In the genomic region with DNA sequence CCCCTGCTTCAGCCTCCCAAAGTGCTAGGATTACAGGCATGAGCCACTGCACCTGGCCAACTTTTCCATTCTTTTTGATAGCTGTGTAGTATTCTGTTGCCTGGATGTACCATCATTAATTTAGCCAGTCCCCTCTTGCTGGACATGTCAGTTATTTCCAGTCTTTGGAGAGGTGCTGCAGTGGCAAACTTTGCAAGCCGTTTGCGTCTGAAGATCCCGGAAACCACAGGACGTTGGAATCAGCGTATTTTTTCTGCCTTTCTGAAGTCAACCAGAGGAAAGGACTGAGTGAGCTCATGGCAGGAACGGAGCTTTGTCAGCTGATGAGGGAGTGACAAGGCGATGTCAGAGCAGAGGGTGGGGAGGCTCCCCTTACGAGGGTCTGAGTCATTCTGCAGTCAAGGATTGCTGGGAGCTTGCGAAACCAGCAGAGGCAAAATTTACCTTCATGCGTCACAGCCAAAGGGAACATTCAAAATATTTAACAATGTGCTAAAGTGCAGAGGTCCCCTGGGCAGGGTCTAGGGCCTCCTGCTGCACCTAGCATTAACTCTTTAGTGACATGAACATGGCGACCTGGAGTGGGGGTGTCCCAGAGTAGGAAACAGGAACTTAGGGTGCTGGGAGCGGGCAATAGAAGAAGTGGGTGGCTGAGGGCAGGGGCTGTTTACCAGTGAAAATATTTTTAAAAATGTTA, we compare ENCODE assay signal across 8 cellular contexts. TPM values are rescaled to one million over a fixed set of nuclear protein-coding genes. Genes with fewer than 3 reads are reported as not detected.
A peak's percentile ranks its signal among the peaks of the same experiment; 100 is the strongest.
DNase-seq lines count a peak whose midpoint lies in the region; ATAC-seq, FAIRE-seq and TF ChIP-seq lines count a peak whose summit lies in the region.

No MANE protein-coding gene starts in this region.

- peaks cover 16% of the 10 kb centered on the region for H3K27me3 Mint-ChIP-seq in activated CD4-positive, alpha-beta memory T cell treated with anti-CD3 and anti-CD28 coated beads for 36 hours

- TF ChIP-seq POLR2A in heart left ventricle (IDR thresholded peaks at IDR 0.05) (no peak), GM12892 (IDR thresholded peaks at IDR 0.05; ENCODE audit: low read depth, low read length) (no peak)

- no peaks in the 10 kb centered on the region for H3K9me3 Mint-ChIP-seq in activated CD4-positive, alpha-beta memory T cell treated with anti-CD3 and anti-CD28 coated beads for 36 hours

- peak overlapping the region in 1 of 12 donors; percentile 19 for H3K4me3 ChIP-seq in heart left ventricle
- H3K4me3 ChIP-seq in small intestine (ENCODE audit: low read depth in 1 of 2, low read length in 2 of 2) = no peak overlapping the region

- CTCF ChIA-PET in activated CD4-positive, alpha-beta memory T cell treated with anti-CD3 and anti-CD28 coated beads for 36 hours (lab: Charles Lee) = interaction anchor here (1.1 to 2.2 kb wide), 2 partner anchors 31 to 34 kb away, joined by 3 to 9 read pairs; partner anchors contain the start of gene DHX34

- ATAC-seq in heart left ventricle (peak; percentile 77 to 93 (median 86)), HG03457 (IDR thresholded peaks at IDR 0.05; ENCODE audit: unreplicated experiment) (no peak)

- H3K36me3 ChIP-seq in heart left ventricle (peaks cover 0 to 21% (median 0%) of the 10 kb centered on the region in 9 donors), small intestine (ENCODE audit: control insufficient read depth in 2 of 2, insufficient read depth in 2 of 2, low read length in 2 of 2) (no peaks in the 10 kb centered on the region)

- POLR2A ChIA-PET in activated CD4-positive, alpha-beta memory T cell treated with anti-CD3 and anti-CD28 coated beads for 36 hours (lab: Charles Lee) = no interaction called here

- peaks cover 0 to 5% (median 0%) of the 10 kb centered on the region in 12 donors for H3K9me3 ChIP-seq in heart left ventricle
- H3K9me3 ChIP-seq in small intestine (ENCODE audit: control insufficient read depth, low read depth) = no peaks in the 10 kb centered on the region

- no peak overlapping the region for H3K27ac Mint-ChIP-seq in activated CD4-positive, alpha-beta memory T cell treated with anti-CD3 and anti-CD28 coated beads for 36 hours

- H3K27ac ChIP-seq in heart left ventricle (peak overlapping the region in 5 of 12 donors; percentile 14 to 92 (median 55)), small intestine (ENCODE audit: low read depth in 1 of 2, low read length in 1 of 2) (peak overlapping the region in 1 of 2 donors; percentile 11)

- 34 to 42% (median 39%) methylated on average over 12 of the region's 12 CpGs for WGBS in heart left ventricle, 4 donors
- WGBS in small intestine, 3 donors = 32 to 39% (median 38%) methylated on average over 12 of the region's 12 CpGs

- TF ChIP-seq CTCF in heart left ventricle (IDR thresholded peaks at IDR 0.05) = no peak

- H3K27me3 ChIP-seq in heart left ventricle (peaks cover 0 to 11% (median 0%) of the 10 kb centered on the region in 9 donors), small intestine (ENCODE audit: control insufficient read depth in 2 of 2, insufficient read depth in 2 of 2, low read length in 2 of 2) (peaks cover 0 to 2% of the 10 kb centered on the region in 2 donors)

- H3K4me3 Mint-ChIP-seq in activated CD4-positive, alpha-beta memory T cell treated with anti-CD3 and anti-CD28 coated beads for 36 hours = no peak overlapping the region

- intact Hi-C loops in activated CD4-positive, alpha-beta memory T cell treated with anti-CD3 and anti-CD28 coated beads for 36 hours (cut with micrococcal nuclease) = no loop called here
- intact Hi-C loops in heart left ventricle (cut with DNase I) = no loop called here

- peaks cover 2% of the 10 kb centered on the region for H3K4me1 Mint-ChIP-seq in activated CD4-positive, alpha-beta memory T cell treated with anti-CD3 and anti-CD28 coated beads for 36 hours (ENCODE audit: low read depth)

- DNase-seq in AG08396 (ENCODE audit: low spot score) (peak; percentile 84), HT-29 (ENCODE audit: low spot score) (peak; percentile 63), heart left ventricle (peak in 4 of 5 donors; percentile 49 to 73 (median 66)), small intestine (peak; percentile 14), GM12892 (ENCODE audit: insufficient read length) (no peak), activated gamma-delta T cell treated with Interleukin-2 at 50 U/mL for 16 hours (no peak)
- peak; percentile 61 for DNase-seq in activated CD4-positive, alpha-beta memory T cell treated with anti-CD3 and anti-CD28 coated beads for 36 hours

- FAIRE-seq in small intestine (lab: Jason Lieb, UNC) (no peak), GM12892 (lab: Jason Lieb, UNC) (no peak)

- no peaks in the 10 kb centered on the region for H3K36me3 Mint-ChIP-seq in activated CD4-positive, alpha-beta memory T cell treated with anti-CD3 and anti-CD28 coated beads for 36 hours

- H3K4me1 ChIP-seq in heart left ventricle (peaks cover 0 to 54% (median 0%) of the 10 kb centered on the region in 12 donors), small intestine (ENCODE audit: control insufficient read depth in 2 of 2, insufficient read depth in 1 of 2, low read depth in 1 of 2, low read length in 1 of 2) (no peaks in the 10 kb centered on the region)

RNA-seq across cellular contexts. Expression of gene C5AR1, which starts 5.6 kb away (rescaled TPM):
- 0.13 and 0.28 TPM in 2 replicates for total RNA-seq in HT-29 (2014; rRNA removed; shearing (Covaris generic))
- total RNA-seq in activated CD4-positive, alpha-beta memory T cell treated with anti-CD3 and anti-CD28 coated beads for 36 hours = under 1 TPM in 1 of 2 experiments, not detected in 1; 0.48 TPM
- 10 to 100 TPM in 3 of 9 donors, 1 to 10 TPM in 6; 3.0 to 37.9 (median 7.5) TPM for total RNA-seq in heart left ventricle
- polyA plus RNA-seq in heart left ventricle (1 to 10 TPM in 1 of 2 donors, under 1 TPM in 1; 0.80 to 5.6 TPM), small intestine (1 to 10 TPM in 2 of 3 donors, under 1 TPM in 1; 0.67 to 8.6 (median 1.4) TPM)
- polyA plus RNA-seq in GM12892 (2012; ENCODE audit: missing spikeins) = 0.32 TPM

RNA-seq across cellular contexts. Expression of gene C5AR2, which starts 16.7 kb away (rescaled TPM):
- total RNA-seq in HT-29 (2014; rRNA removed; shearing (Covaris generic)) = not detected in 2 replicates
- under 1 TPM; 0.05 to 0.07 TPM for total RNA-seq in activated CD4-positive, alpha-beta memory T cell treated with anti-CD3 and anti-CD28 coated beads for 36 hours
- 1 to 10 TPM in 3 of 9 donors, under 1 TPM in 6; 0.12 to 3.3 (median 0.94) TPM for total RNA-seq in heart left ventricle
- polyA plus RNA-seq in heart left ventricle (under 1 TPM; 0.23 to 0.55 TPM), small intestine (under 1 TPM in 1 of 3 donors, not detected in 2; 0.91 TPM)
- polyA plus RNA-seq in GM12892 (2012; ENCODE audit: missing spikeins) = not detected

RNA-seq across cellular contexts. Expression of gene DHX34, which starts 33.8 kb away (rescaled TPM):
- total RNA-seq in HT-29 (2014; rRNA removed; shearing (Covaris generic)) = 85.4 and 88.4 TPM in 2 replicates
- 10 to 100 TPM; 12.7 to 15.7 TPM for total RNA-seq in activated CD4-positive, alpha-beta memory T cell treated with anti-CD3 and anti-CD28 coated beads for 36 hours
- 10 to 100 TPM in 2 of 9 donors, 1 to 10 TPM in 7; 3.7 to 10.6 (median 6.7) TPM for total RNA-seq in heart left ventricle
- polyA plus RNA-seq in heart left ventricle (10 to 100 TPM in 1 of 2 donors, 1 to 10 TPM in 1; 6.1 to 13.3 TPM), small intestine (10 to 100 TPM in 1 of 3 donors, 1 to 10 TPM in 2; 6.5 to 10.4 (median 8.5) TPM)
- 5.3 TPM for polyA plus RNA-seq in GM12892 (2012; ENCODE audit: missing spikeins)

RNA-seq across cellular contexts. Expression of gene INAFM1, which starts 40.6 kb away (rescaled TPM):
- total RNA-seq in HT-29 (2014; rRNA removed; shearing (Covaris generic)) = 20.2 and 22.0 TPM in 2 replicates
- total RNA-seq in activated CD4-positive, alpha-beta memory T cell treated with anti-CD3 and anti-CD28 coated beads for 36 hours = 10 to 100 TPM; 12.4 to 13.7 TPM
- 10 to 100 TPM in 5 of 9 donors, 1 to 10 TPM in 4; 4.8 to 14.0 (median 10.3) TPM for total RNA-seq in heart left ventricle
- polyA plus RNA-seq in heart left ventricle = 1 to 10 TPM; 7.4 to 8.3 TPM
- 1 to 10 TPM; 5.8 to 6.6 (median 5.9) TPM for polyA plus RNA-seq in small intestine
- polyA plus RNA-seq in GM12892 (2012; ENCODE audit: missing spikeins) = 0.98 TPM

RNA-seq across cellular contexts. Expression of gene CCDC9, which starts 58.9 kb away (rescaled TPM):
- 19.8 and 34.8 TPM in 2 replicates for total RNA-seq in HT-29 (2014; rRNA removed; shearing (Covaris generic))
- 10 to 100 TPM; 32.7 to 39.1 TPM for total RNA-seq in activated CD4-positive, alpha-beta memory T cell treated with anti-CD3 and anti-CD28 coated beads for 36 hours
- 10 to 100 TPM in 8 of 9 donors, 1 to 10 TPM in 1; 6.7 to 23.8 (median 14.9) TPM for total RNA-seq in heart left ventricle
- polyA plus RNA-seq in heart left ventricle = 10 to 100 TPM; 29.5 to 33.3 TPM
- 10 to 100 TPM; 12.1 to 23.0 (median 22.2) TPM for polyA plus RNA-seq in small intestine
- polyA plus RNA-seq in GM12892 (2012; ENCODE audit: missing spikeins) = 8.4 TPM

Comparison
In these comparisons a context has a peak if more than half of its experiments do, and no peak if none do; other contexts are left out.
1. DNase-seq: peak in AG08396 (single experiment), HT-29 (single experiment), activated CD4-positive, alpha-beta memory T cell treated with anti-CD3 and anti-CD28 coated beads for 36 hours (single experiment), heart left ventricle (4 of 5) and small intestine (single experiment); none in GM12892 (single experiment) and activated gamma-delta T cell treated with Interleukin-2 at 50 U/mL for 16 hours (single experiment).